In genomic region chr17:79074650-79075432, GRCh38 we compare ENCODE assay signal across 8 cellular contexts. TPM values are rescaled to one million over a fixed set of nuclear protein-coding genes. Genes with fewer than 3 reads are reported as not detected.
A peak's percentile ranks its signal among the peaks of the same experiment; 100 is the strongest.
DNase-seq lines count a peak whose midpoint lies in the region; ATAC-seq, FAIRE-seq and TF ChIP-seq lines count a peak whose summit lies in the region.

A gene with protein sequence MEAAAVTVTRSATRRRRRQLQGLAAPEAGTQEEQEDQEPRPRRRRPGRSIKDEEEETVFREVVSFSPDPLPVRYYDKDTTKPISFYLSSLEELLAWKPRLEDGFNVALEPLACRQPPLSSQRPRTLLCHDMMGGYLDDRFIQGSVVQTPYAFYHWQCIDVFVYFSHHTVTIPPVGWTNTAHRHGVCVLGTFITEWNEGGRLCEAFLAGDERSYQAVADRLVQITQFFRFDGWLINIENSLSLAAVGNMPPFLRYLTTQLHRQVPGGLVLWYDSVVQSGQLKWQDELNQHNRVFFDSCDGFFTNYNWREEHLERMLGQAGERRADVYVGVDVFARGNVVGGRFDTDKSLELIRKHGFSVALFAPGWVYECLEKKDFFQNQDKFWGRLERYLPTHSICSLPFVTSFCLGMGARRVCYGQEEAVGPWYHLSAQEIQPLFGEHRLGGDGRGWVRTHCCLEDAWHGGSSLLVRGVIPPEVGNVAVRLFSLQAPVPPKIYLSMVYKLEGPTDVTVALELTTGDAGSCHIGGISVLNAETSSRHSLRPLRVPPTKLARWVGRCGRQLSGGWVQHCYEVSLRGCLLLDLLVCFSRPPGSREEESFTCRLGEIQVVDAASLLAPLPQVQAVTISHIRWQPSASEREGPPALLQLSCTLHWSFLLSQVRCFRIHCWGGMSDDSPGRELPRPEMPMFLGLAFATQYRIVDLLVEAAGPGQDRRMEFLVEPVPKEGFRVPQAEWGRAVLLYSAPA (plus strand): TSS chr17:79074824. CDS start chr17:79074945, 121 bp downstream.

- peak; percentile 95 for FAIRE-seq in GM12892 (lab: Jason Lieb, UNC)

- H3K27me3 Mint-ChIP-seq in T-helper 17 cell: no peaks in the 10 kb centered on the region
- peaks cover 7% of the 10 kb centered on the region for H3K27me3 Mint-ChIP-seq in progenitor cell of endocrine pancreas

- H3K4me1 Mint-ChIP-seq in T-helper 17 cell (peaks cover 9% of the 10 kb centered on the region), progenitor cell of endocrine pancreas (ENCODE audit: low read depth) (peaks cover 7% of the 10 kb centered on the region)

- ATAC-seq in HG02870 (IDR thresholded peaks at IDR 0.05; ENCODE audit: unreplicated experiment): peak; percentile 85
- peak; percentile 97 for ATAC-seq in T-helper 17 cell
- ATAC-seq in left ventricle myocardium superior: peak; percentile 98
- peak; percentile 97 to 98 for ATAC-seq in upper lobe of left lung (ENCODE audit: low FRiP score in 2 of 2)

- no peak for TF ChIP-seq EP300 in upper lobe of left lung (IDR thresholded peaks at IDR 0.05)

- TF ChIP-seq POLR2A in GM12892 (IDR thresholded peaks at IDR 0.05; ENCODE audit: low read depth, low read length) (peak; percentile 62; the same call in 1 of the 2 replicates), upper lobe of left lung (IDR thresholded peaks at IDR 0.05) (peak in 2 of 4 donors; percentile 68 to 88)

- intact Hi-C loops in left ventricle myocardium superior (cut with micrococcal nuclease): no loop called here

- peak within 1 kb of the TSS; percentile 86 for H3K27ac Mint-ChIP-seq in T-helper 17 cell
- peak within 1 kb of the TSS; percentile 58 for H3K27ac Mint-ChIP-seq in progenitor cell of endocrine pancreas

- WGBS in upper lobe of left lung, 2 donors: 0 to 1% methylated on average over 8 to 65 of the region's 104 CpGs

- peaks cover 8 to 26% (median 22%) of the 10 kb centered on the region in 4 donors for H3K36me3 ChIP-seq in upper lobe of left lung

- H3K27ac ChIP-seq in upper lobe of left lung: peak within 1 kb of the TSS; percentile 81 to 92 (median 88)

- TF ChIP-seq CTCF in progenitor cell of endocrine pancreas (IDR thresholded peaks at IDR 0.05; ENCODE audit: unreplicated experiment) (no peak), upper lobe of left lung (IDR thresholded peaks at IDR 0.05) (peak in 1 of 6 experiments; percentile 18)

- H3K4me1 ChIP-seq in upper lobe of left lung: peaks cover 10 to 21% (median 17%) of the 10 kb centered on the region in 4 donors

- H3K9me3 ChIP-seq in T-helper 17 cell (ENCODE audit: control insufficient read depth, low read length, poor library complexity, severe bottlenecking) (no peaks in the 10 kb centered on the region), upper lobe of left lung (no peaks in the 10 kb centered on the region)

- no peaks in the 10 kb centered on the region for H3K27me3 ChIP-seq in upper lobe of left lung

- DNase-seq in GM12892 (ENCODE audit: insufficient read length) (peak; percentile 99), NCI-H1694 (lab: John Stamatoyannopoulos, UW) (peak; percentile 73), T-helper 17 cell (peak; percentile 87 to 95 (median 91)), amniotic stem cell (lab: John Stamatoyannopoulos, UW) (peak; percentile 74), left ventricle myocardium superior (peak; percentile 99), progenitor cell of endocrine pancreas (ENCODE audit: low spot score, unreplicated experiment) (peak; percentile 94), upper lobe of left lung (peak; percentile 98 to 100)

- no peaks in the 10 kb centered on the region for H3K9me3 Mint-ChIP-seq in progenitor cell of endocrine pancreas (ENCODE audit: low read depth)

- peak within 1 kb of the TSS; percentile 86 to 94 (median 92) for H3K4me3 ChIP-seq in upper lobe of left lung

- H3K36me3 Mint-ChIP-seq in T-helper 17 cell (ENCODE audit: low read depth): no peaks in the 10 kb centered on the region
- H3K36me3 Mint-ChIP-seq in progenitor cell of endocrine pancreas (ENCODE audit: insufficient read depth): peaks cover under 1% of the 10 kb centered on the region

- H3K4me3 Mint-ChIP-seq in T-helper 17 cell (peak within 1 kb of the TSS; percentile 91), progenitor cell of endocrine pancreas (ENCODE audit: low read depth) (peak within 1 kb of the TSS; percentile 81)

RNA-seq across cellular contexts. Expression of the gene that starts here (rescaled TPM):
- 16.5 TPM for polyA plus RNA-seq in GM12892 (2012; ENCODE audit: missing spikeins)
- total RNA-seq in T-helper 17 cell: 10 to 100 TPM; 56.2 to 60.1 TPM
- total RNA-seq in left ventricle myocardium superior: 32.8 TPM
- total RNA-seq in progenitor cell of endocrine pancreas: 50.9 and 52.4 TPM in 2 replicates
- total RNA-seq in upper lobe of left lung: 100 to 1,000 TPM in 2 of 6 donors, 10 to 100 TPM in 4; 17.2 to 320 (median 55.9) TPM

Comparison
In these comparisons a context has a peak if more than half of its experiments do, and no peak if none do; other contexts are left out.
1. Peak in every context shown above with its lines: DNase-seq, ATAC-seq, H3K4me3 ChIP-seq and H3K27ac ChIP-seq.